ENCODE assay signal across 1 cellular context in the genomic region with DNA sequence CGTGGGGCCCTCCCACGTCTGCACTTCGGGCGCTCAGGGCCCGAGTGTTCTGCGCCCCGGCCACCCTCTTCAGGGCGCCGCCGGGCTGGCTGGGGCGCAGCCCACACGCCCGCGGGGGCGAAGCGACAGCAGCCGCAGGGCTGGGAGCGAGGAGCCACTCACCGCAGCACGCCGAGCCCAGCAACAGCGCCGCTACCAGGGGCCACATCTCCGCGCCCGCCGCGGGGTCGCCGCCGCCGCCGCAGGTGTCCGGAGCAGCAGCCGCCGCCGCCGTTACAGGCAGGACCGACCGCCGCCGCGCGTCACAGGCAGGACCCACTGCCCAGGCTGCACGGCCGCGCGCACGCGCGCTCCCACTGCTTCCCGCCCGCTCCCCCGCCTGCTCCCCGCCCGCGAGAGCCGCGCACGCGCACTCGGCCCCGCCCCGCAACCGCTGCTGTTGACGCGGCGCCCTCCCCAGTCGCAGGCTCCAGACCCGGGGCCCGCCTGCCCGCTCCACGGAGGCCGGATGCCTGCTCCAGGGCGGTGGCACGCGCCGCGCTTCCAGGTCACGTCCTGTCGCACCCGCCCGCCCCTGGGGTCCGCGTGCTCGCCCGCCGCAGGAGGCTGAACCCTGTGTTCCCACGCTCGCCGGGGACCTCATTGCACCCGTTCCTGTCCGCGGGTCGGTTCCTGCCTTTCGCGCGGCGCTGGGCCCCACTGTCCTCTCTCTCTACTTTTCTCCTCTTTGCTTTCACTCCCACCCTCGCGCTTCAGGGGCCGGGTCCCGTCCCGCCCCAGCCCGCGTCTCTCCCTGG.
TF ChIP-seq lines count a peak whose summit lies in the region.

A gene (minus strand): TSS at position 331 of the 797 bp plus-strand sequence. CDS start 123 bp downstream, at position 208.

TF ChIP-seq in SK-N-SH, 30 proteins besides CTCF, POLR2A, EP300 and RAD21 (continued from another document):
- TF ChIP-seq, protein P1, sequence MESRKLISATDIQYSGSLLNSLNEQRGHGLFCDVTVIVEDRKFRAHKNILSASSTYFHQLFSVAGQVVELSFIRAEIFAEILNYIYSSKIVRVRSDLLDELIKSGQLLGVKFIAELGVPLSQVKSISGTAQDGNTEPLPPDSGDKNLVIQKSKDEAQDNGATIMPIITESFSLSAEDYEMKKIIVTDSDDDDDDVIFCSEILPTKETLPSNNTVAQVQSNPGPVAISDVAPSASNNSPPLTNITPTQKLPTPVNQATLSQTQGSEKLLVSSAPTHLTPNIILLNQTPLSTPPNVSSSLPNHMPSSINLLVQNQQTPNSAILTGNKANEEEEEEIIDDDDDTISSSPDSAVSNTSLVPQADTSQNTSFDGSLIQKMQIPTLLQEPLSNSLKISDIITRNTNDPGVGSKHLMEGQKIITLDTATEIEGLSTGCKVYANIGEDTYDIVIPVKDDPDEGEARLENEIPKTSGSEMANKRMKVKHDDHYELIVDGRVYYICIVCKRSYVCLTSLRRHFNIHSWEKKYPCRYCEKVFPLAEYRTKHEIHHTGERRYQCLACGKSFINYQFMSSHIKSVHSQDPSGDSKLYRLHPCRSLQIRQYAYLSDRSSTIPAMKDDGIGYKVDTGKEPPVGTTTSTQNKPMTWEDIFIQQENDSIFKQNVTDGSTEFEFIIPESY (IDR thresholded peaks at IDR 0.05; ENCODE audit: borderline replicate concordance, low read depth): no peak
